ENCODE assay signal across 22 cellular contexts in genomic region chr15:88990185-88990679, GRCh38.
DNase-seq lines count a peak whose midpoint lies in the region; ATAC-seq and TF ChIP-seq lines count a peak whose summit lies in the region.
"Had no signal": no experiment of that assay in that cellular context is flagged by ENCODE, and none has a peak within 500 bp of the region (broad histone marks: within the 10 kb centered on the region; RNA-seq: fewer than 3 reads in every experiment).

No MANE protein-coding gene starts in this region.

- no peaks in the 10 kb centered on the region; the same call in 1 of the 2 replicates for H3K27me3 Mint-ChIP-seq in HFFc6 (ENCODE audit: insufficient read depth)

- H3K27ac ChIP-seq in hepatocyte = peak overlapping the region; percentile 17
- no peak overlapping the region for H3K27ac ChIP-seq in tibial nerve
- no peak overlapping the region for H3K27ac ChIP-seq in esophagus squamous epithelium
- H3K27ac ChIP-seq: cardiac muscle cell, stomach, upper lobe of right lung had no signal

- H3K9me2 ChIP-seq in hepatocyte (replicated peaks; ENCODE audit: insufficient read depth) = no peaks in the 10 kb centered on the region

- H2AFZ ChIP-seq in hepatocyte = no peak overlapping the region

- intact Hi-C loops in esophagus squamous epithelium (cut with DNase I) = no loop called here

- H3K79me2 ChIP-seq in hepatocyte = no peaks in the 10 kb centered on the region

- 0 out of 2 replicates have a peak, but pooled peaks cover 4% of the 10 kb centered on the region for H3K36me3 Mint-ChIP-seq in HFFc6 (ENCODE audit: low read depth)
- H3K36me3 Mint-ChIP-seq: activated CD4-positive, alpha-beta memory T cell treated with anti-CD3 and anti-CD28 coated beads for 36 hours; memory B cell; naive B cell had no signal

- no peaks in the 10 kb centered on the region for H3K36me3 ChIP-seq in hepatocyte (replicated peaks; ENCODE audit: insufficient read depth, low read depth)
- no peaks in the 10 kb centered on the region for H3K36me3 ChIP-seq in tibial nerve
- H3K36me3 ChIP-seq in esophagus squamous epithelium = no peaks in the 10 kb centered on the region
- H3K36me3 ChIP-seq: cardiac muscle cell, stomach, upper lobe of right lung had no signal

- WGBS in hepatocyte (ENCODE audit: low lambda C conversion rate, missing lambda C conversion rate) = 85% methylated on average over 20 of the region's 20 CpGs
- WGBS in tibial nerve, 2 donors = 88 to 89% methylated on average over 20 of the region's 20 CpGs
- WGBS in esophagus squamous epithelium, 2 donors = 84 to 89% methylated on average over 13 to 18 of the region's 20 CpGs

- no peak overlapping the region for H3K4me2 ChIP-seq in hepatocyte

- H3K27me3 ChIP-seq in hepatocyte (no peaks in the 10 kb centered on the region), tibial nerve (no peaks in the 10 kb centered on the region), esophagus squamous epithelium (peaks cover 0 to 4% (median 0%) of the 10 kb centered on the region in 4 donors)
- H3K27me3 ChIP-seq: cardiac muscle cell, stomach, upper lobe of right lung had no signal

- ATAC-seq in GM18517 (IDR thresholded peaks at IDR 0.05; ENCODE audit: unreplicated experiment) = no peak
- ATAC-seq: upper lobe of right lung had no signal

- no peak overlapping the region for H3K4me3 ChIP-seq in hepatocyte
- H3K4me3 ChIP-seq in tibial nerve = no peak overlapping the region
- no peak overlapping the region for H3K4me3 ChIP-seq in esophagus squamous epithelium
- H3K4me3 ChIP-seq: cardiac muscle cell, stomach, upper lobe of right lung had no signal

- H3K9me3 ChIP-seq in hepatocyte (ENCODE audit: low read depth) (no peaks in the 10 kb centered on the region), tibial nerve (no peaks in the 10 kb centered on the region), esophagus squamous epithelium (no peaks in the 10 kb centered on the region)
- H3K9me3 ChIP-seq: stomach, upper lobe of right lung had no signal

- TF ChIP-seq CTCF in HFFc6 (IDR thresholded peaks at IDR 0.05) (no peak), hepatocyte (IDR thresholded peaks at IDR 0.05; ENCODE audit: poor library complexity) (no peak), tibial nerve (IDR thresholded peaks at IDR 0.05) (no peak), esophagus squamous epithelium (IDR thresholded peaks at IDR 0.05) (no peak)

- H3K4me3 Mint-ChIP-seq in HFFc6 = peak overlapping the region; percentile 82
- H3K4me3 Mint-ChIP-seq: activated B cell treated with CpG ODN at 0.5 μM for 24 hours; activated CD4-positive, alpha-beta memory T cell treated with anti-CD3 and anti-CD28 coated beads for 36 hours; dendritic cell treated with granulocyte-macrophage colony-stimulating factor and Interleukin-4, amounts not matched to agents 40 ng/mL and 50 ng/mL, for 4 days; memory B cell had no signal

- no peak for TF ChIP-seq POLR2A in tibial nerve (IDR thresholded peaks at IDR 0.05)
- TF ChIP-seq POLR2A in esophagus squamous epithelium (IDR thresholded peaks at IDR 0.05) = no peak

- no peak for TF ChIP-seq EP300 in tibial nerve (IDR thresholded peaks at IDR 0.05)

- peak overlapping the region; percentile 90 for H3K27ac Mint-ChIP-seq in HFFc6
- H3K27ac Mint-ChIP-seq: activated B cell treated with CpG ODN at 0.5 μM for 24 hours; activated CD4-positive, alpha-beta memory T cell treated with anti-CD3 and anti-CD28 coated beads for 36 hours; dendritic cell treated with granulocyte-macrophage colony-stimulating factor and Interleukin-4, amounts not matched to agents 40 ng/mL and 50 ng/mL, for 4 days; memory B cell had no signal

- no peaks in the 10 kb centered on the region for H4K20me1 ChIP-seq in hepatocyte (ENCODE audit: insufficient read depth, poor library complexity, severe bottlenecking)

- DNase-seq in A172 (ENCODE audit: low spot score) = peak; percentile 77
- DNase-seq in HFFc6 = no peak
- DNase-seq in RPMI7951 (ENCODE audit: low read depth) = peak; percentile 69
- DNase-seq in hepatocyte (ENCODE audit: low spot score) = no peak
- no peak for DNase-seq in activated CD4-positive, alpha-beta T cell treated with anti-CD3 and anti-CD28 coated beads for 48 hours
- DNase-seq in tibial nerve (ENCODE audit: low spot score in 2 of 2) = no peak
- DNase-seq in esophagus squamous epithelium (lab: John Stamatoyannopoulos, UW) = no peak
- DNase-seq: activated B cell treated with CpG ODN at 0.5 μM for 24 hours; activated CD4-positive, alpha-beta memory T cell treated with anti-CD3 and anti-CD28 coated beads for 36 hours; activated gamma-delta T cell treated with Interleukin-2 at 50 U/mL for 16 hours; C1 segment of cervical spinal cord; naive B cell; NCI-H1048; NCI-H187; NK-92 treated with Interleukin-12 subunit alpha and Interleukin-12 subunit beta, amount 100 ng/mL, for 24 hours; stomach; T-helper 9 cell; upper lobe of right lung had no signal

- no peaks in the 10 kb centered on the region for H3K9me3 Mint-ChIP-seq in HFFc6
- H3K9me3 Mint-ChIP-seq: activated B cell treated with CpG ODN at 0.5 μM for 24 hours; activated CD4-positive, alpha-beta memory T cell treated with anti-CD3 and anti-CD28 coated beads for 36 hours; dendritic cell treated with granulocyte-macrophage colony-stimulating factor and Interleukin-4, amounts not matched to agents 40 ng/mL and 50 ng/mL, for 4 days; naive B cell had no signal

- H3K4me1 ChIP-seq in hepatocyte (ENCODE audit: insufficient read depth) (peaks cover 40% of the 10 kb centered on the region), tibial nerve (no peaks in the 10 kb centered on the region), esophagus squamous epithelium (no peaks in the 10 kb centered on the region)
- H3K4me1 ChIP-seq: stomach, upper lobe of right lung had no signal

- H3K4me1 Mint-ChIP-seq in HFFc6 (ENCODE audit: low read depth) = peaks cover 75% of the 10 kb centered on the region
- H3K4me1 Mint-ChIP-seq: activated B cell treated with CpG ODN at 0.5 μM for 24 hours, memory B cell, naive B cell had no signal

Comparison
In these comparisons a context has a peak if more than half of its experiments do, and no peak if none do; other contexts are left out.
1. DNase-seq: peak in A172 (single experiment) and RPMI7951 (single experiment); none in HFFc6 (single experiment), hepatocyte (single experiment), activated CD4-positive, alpha-beta T cell treated with anti-CD3 and anti-CD28 coated beads for 48 hours (single experiment), tibial nerve (0 of 2) and esophagus squamous epithelium (single experiment).